ENCODE assay signal across 8 cellular contexts in genomic region chr17:49360796-49361128, GRCh38. TPM values are rescaled to one million over a fixed set of nuclear protein-coding genes. Genes with fewer than 3 reads are reported as not detected.
DNase-seq lines count a peak whose midpoint lies in the region; ATAC-seq and TF ChIP-seq lines count a peak whose summit lies in the region.

No MANE protein-coding gene starts in this region.

- no peak for ATAC-seq in stimulated activated naive CD8-positive, alpha-beta T cell treated with anti-CD3 and anti-CD28 coated beads, Interleukin-15, Interleukin-2, amounts not matched to agents 100 U/mL and 50 U/mL, for 24 hours

- no peak overlapping the region for H2BK120ac ChIP-seq in H9 (ENCODE audit: low read depth, low read length, poor library complexity, severe bottlenecking)

- no peak overlapping the region for H3K56ac ChIP-seq in H9 (ENCODE audit: insufficient read length, low read depth, low read length)

- H3K4me1 ChIP-seq in ACC112 (ENCODE audit: control insufficient read depth, insufficient read depth, low read length, unreplicated experiment) (peaks cover 26% of the 10 kb centered on the region), H9 (ENCODE audit: insufficient read depth, low read length) (no peaks in the 10 kb centered on the region)

- no peak for TF ChIP-seq CTCF in H9 (conservative IDR thresholded peaks at IDR 0.05)

- H4K20me1 ChIP-seq in H9 (ENCODE audit: control insufficient read depth, insufficient read depth, insufficient read length) = no peaks in the 10 kb centered on the region

- peaks cover 42 to 52% of the 10 kb centered on the region in 2 experiments for H3K4me1 Mint-ChIP-seq in H9
- peaks cover 46% of the 10 kb centered on the region for H3K4me1 Mint-ChIP-seq in activated T-helper 2 cell treated with anti-CD3 and anti-CD28 coated beads, Interferon-gamma antibody, Interleukin-2, Interleukin-4, amounts not matched to agents 10 μg/mL and 5 μg/mL and 100 μg/mL, durations not matched to agents 14 hours and 24 hours and 36 hours (ENCODE audit: low read depth)

- H3K4ac ChIP-seq in H9 (ENCODE audit: low read depth, low read length) = no peak overlapping the region

- no peaks in the 10 kb centered on the region for H3K9me3 Mint-ChIP-seq in H9
- H3K9me3 Mint-ChIP-seq in activated T-helper 2 cell treated with anti-CD3 and anti-CD28 coated beads, Interferon-gamma antibody, Interleukin-2, Interleukin-4, amounts not matched to agents 10 μg/mL and 5 μg/mL and 100 μg/mL, durations not matched to agents 14 hours and 24 hours and 36 hours = no peaks in the 10 kb centered on the region

- intact Hi-C loops in activated T-helper 2 cell treated with anti-CD3 and anti-CD28 coated beads, Interferon-gamma antibody, Interleukin-2, Interleukin-4, amounts not matched to agents 10 μg/mL and 5 μg/mL and 100 μg/mL, durations not matched to agents 14 hours and 24 hours and 36 hours (cut with micrococcal nuclease) = loop anchor here (5.0 kb wide), 1 partner anchor 37 kb away; no protein-coding TSS in a partner anchor

- peak overlapping the region; percentile 29 for H3K9ac ChIP-seq in H9 (ENCODE audit: extremely low read depth, insufficient read length, low read length)

- H3T11ph ChIP-seq in H9 (ENCODE audit: low read length) = no peak overlapping the region

- no peaks in the 10 kb centered on the region for H3K9me3 ChIP-seq in H9 (ENCODE audit: control insufficient read depth, low read depth, low read length)

- peak overlapping the region; percentile 66 to 96 (median 94); a peak in 6 of 7 replicates for H3K27ac Mint-ChIP-seq in H9
- H3K27ac Mint-ChIP-seq in activated T-helper 2 cell treated with anti-CD3 and anti-CD28 coated beads, Interferon-gamma antibody, Interleukin-2, Interleukin-4, amounts not matched to agents 10 μg/mL and 5 μg/mL and 100 μg/mL, durations not matched to agents 14 hours and 24 hours and 36 hours = peak overlapping the region; percentile 85

- peak overlapping the region; percentile 99 for H3K4me3 ChIP-seq in ACC112 (ENCODE audit: low read depth, low read length)

- H3K27me3 ChIP-seq in ACC112 (ENCODE audit: insufficient read depth, low read length) = no peaks in the 10 kb centered on the region
- H3K27me3 ChIP-seq in H9 (ENCODE audit: insufficient read depth, low read length) = no peaks in the 10 kb centered on the region

- no peak overlapping the region for H2AK5ac ChIP-seq in H9 (ENCODE audit: insufficient read length, low read length)

- no peak overlapping the region for H4K91ac ChIP-seq in H9 (ENCODE audit: insufficient read length, low read depth, low read length)

- no peak overlapping the region for H4K8ac ChIP-seq in H9 (replicated peaks; ENCODE audit: insufficient read length, low read depth, low read length)

- H3K14ac ChIP-seq in H9 (ENCODE audit: insufficient read depth, low read length) = no peak overlapping the region

- H3K79me1 ChIP-seq in H9 (ENCODE audit: insufficient read depth, low read depth, low read length, poor library complexity, severe bottlenecking) = peaks cover 2% of the 10 kb centered on the region

- no peak overlapping the region for H3K18ac ChIP-seq in H9 (ENCODE audit: insufficient read length, low read depth, low read length)

- H2BK15ac ChIP-seq in H9 (ENCODE audit: low read depth, low read length) = no peak overlapping the region

- H2AFZ ChIP-seq in ACC112 (ENCODE audit: low read length, unreplicated experiment) (peak overlapping the region; percentile 91), H9 (ENCODE audit: low read length) (no peak overlapping the region)

- 0 out of 7 replicates have a peak, but pooled peaks cover 0 to 3% (median 0%) of the 10 kb centered on the region in 3 experiments for H3K36me3 Mint-ChIP-seq in H9 (ENCODE audit: insufficient read depth in 1 of 3, low read depth in 3 of 3)
- no peaks in the 10 kb centered on the region for H3K36me3 Mint-ChIP-seq in activated T-helper 2 cell treated with anti-CD3 and anti-CD28 coated beads, Interferon-gamma antibody, Interleukin-2, Interleukin-4, amounts not matched to agents 10 μg/mL and 5 μg/mL and 100 μg/mL, durations not matched to agents 14 hours and 24 hours and 36 hours (ENCODE audit: low read depth)

- no peak overlapping the region for H4K5ac ChIP-seq in H9 (ENCODE audit: insufficient read length, low read depth, low read length)

- H2BK20ac ChIP-seq in H9 (ENCODE audit: low read depth, low read length, poor library complexity, severe bottlenecking) = no peak overlapping the region

- DNase-seq in H9 (no peak), iPS-NIHi7 (ENCODE audit: extremely low spot score) (peak; percentile 30), NCI-H187 (lab: John Stamatoyannopoulos, UW) (no peak), cerebellum (ENCODE audit: low spot score) (no peak), NCI-H524 treated with DMSO at 0.1 percent for 48 hours (lab: John Stamatoyannopoulos, UW) (no peak)
- DNase-seq in activated T-helper 2 cell treated with anti-CD3 and anti-CD28 coated beads, Interferon-gamma antibody, Interleukin-2, Interleukin-4, amounts not matched to agents 10 μg/mL and 5 μg/mL and 100 μg/mL, durations not matched to agents 14 hours and 24 hours and 36 hours (ENCODE audit: low spot score) = no peak
- DNase-seq in stimulated activated naive CD8-positive, alpha-beta T cell treated with anti-CD3 and anti-CD28 coated beads, Interleukin-15, Interleukin-2, amounts not matched to agents 100 U/mL and 50 U/mL, for 24 hours = peak; percentile 48

- H3K23ac ChIP-seq in H9 (ENCODE audit: insufficient read length, low read depth, low read length) = no peak overlapping the region

- H3K4me3 Mint-ChIP-seq in H9 = peak overlapping the region; percentile 91 to 96
- H3K4me3 Mint-ChIP-seq in activated T-helper 2 cell treated with anti-CD3 and anti-CD28 coated beads, Interferon-gamma antibody, Interleukin-2, Interleukin-4, amounts not matched to agents 10 μg/mL and 5 μg/mL and 100 μg/mL, durations not matched to agents 14 hours and 24 hours and 36 hours (ENCODE audit: low read depth) = peak overlapping the region; percentile 83

- H3K79me2 ChIP-seq in ACC112 (ENCODE audit: control insufficient read depth, insufficient read depth, low read length, unreplicated experiment) (peaks cover 46% of the 10 kb centered on the region), H9 (ENCODE audit: insufficient read depth, low read length) (peaks cover 12% of the 10 kb centered on the region; the same call in 1 of the 2 replicates)

- H3K36me3 ChIP-seq in ACC112 (ENCODE audit: insufficient read depth, low read length) = no peaks in the 10 kb centered on the region

- no peaks in the 10 kb centered on the region for H3K27me3 Mint-ChIP-seq in H9 (ENCODE audit: low read depth)
- peaks cover 9% of the 10 kb centered on the region for H3K27me3 Mint-ChIP-seq in activated T-helper 2 cell treated with anti-CD3 and anti-CD28 coated beads, Interferon-gamma antibody, Interleukin-2, Interleukin-4, amounts not matched to agents 10 μg/mL and 5 μg/mL and 100 μg/mL, durations not matched to agents 14 hours and 24 hours and 36 hours (ENCODE audit: low read depth)

- H2BK5ac ChIP-seq in H9 (ENCODE audit: insufficient read length, low read length) = no peak overlapping the region

- H2BK12ac ChIP-seq in H9 (ENCODE audit: insufficient read length, low read depth, low read length) = no peak overlapping the region

- no CpG with 5 or more reads among the region's 8 CpGs for WGBS in H9 (ENCODE audit: extremely low coverage, insufficient read length, low lambda C conversion rate)

- peak overlapping the region; percentile 95 for H3K4me2 ChIP-seq in H9 (ENCODE audit: insufficient read depth, insufficient read length, low read length)

- H3K23me2 ChIP-seq in H9 (ENCODE audit: insufficient read length, low read depth, low read length, poor library complexity, severe bottlenecking) = peaks cover 15% of the 10 kb centered on the region

- H3K27ac ChIP-seq in ACC112 (ENCODE audit: low read depth, low read length) (no peak overlapping the region), H9 (ENCODE audit: insufficient read length, low read depth, low read length) (no peak overlapping the region)

RNA-seq across cellular contexts. Expression of gene ZNF652, which starts 1.3 kb away (rescaled TPM):
- 33.6 and 34.1 TPM in 2 replicates for total RNA-seq in H9 (2021)
- total RNA-seq in activated T-helper 2 cell treated with anti-CD3 and anti-CD28 coated beads, Interferon-gamma antibody, Interleukin-2, Interleukin-4, amounts not matched to agents 10 μg/mL and 5 μg/mL and 100 μg/mL, durations not matched to agents 14 hours and 24 hours and 36 hours = 4.3 and 5.4 TPM in 2 replicates
- total RNA-seq in cerebellum = 33.4 TPM

RNA-seq across cellular contexts. Expression of gene PHB1, which starts 53.9 kb away (rescaled TPM):
- total RNA-seq in H9 (2021) (325 and 351 TPM in 2 replicates), cerebellum (42.8 TPM)
- total RNA-seq in activated T-helper 2 cell treated with anti-CD3 and anti-CD28 coated beads, Interferon-gamma antibody, Interleukin-2, Interleukin-4, amounts not matched to agents 10 μg/mL and 5 μg/mL and 100 μg/mL, durations not matched to agents 14 hours and 24 hours and 36 hours = 335 and 339 TPM in 2 replicates

Comparison
In these comparisons a context has a peak if more than half of its experiments do, and no peak if none do; other contexts are left out.
1. DNase-seq: peak in iPS-NIHi7 (single experiment) and stimulated activated naive CD8-positive, alpha-beta T cell treated with anti-CD3 and anti-CD28 coated beads, Interleukin-15, Interleukin-2, amounts not matched to agents 100 U/mL and 50 U/mL, for 24 hours (single experiment); none in H9 (single experiment), activated T-helper 2 cell treated with anti-CD3 and anti-CD28 coated beads, Interferon-gamma antibody, Interleukin-2, Interleukin-4, amounts not matched to agents 10 μg/mL and 5 μg/mL and 100 μg/mL, durations not matched to agents 14 hours and 24 hours and 36 hours (single experiment), NCI-H187 (0 of 2), cerebellum (single experiment) and NCI-H524 treated with DMSO at 0.1 percent for 48 hours (single experiment).